In the genomic region with DNA sequence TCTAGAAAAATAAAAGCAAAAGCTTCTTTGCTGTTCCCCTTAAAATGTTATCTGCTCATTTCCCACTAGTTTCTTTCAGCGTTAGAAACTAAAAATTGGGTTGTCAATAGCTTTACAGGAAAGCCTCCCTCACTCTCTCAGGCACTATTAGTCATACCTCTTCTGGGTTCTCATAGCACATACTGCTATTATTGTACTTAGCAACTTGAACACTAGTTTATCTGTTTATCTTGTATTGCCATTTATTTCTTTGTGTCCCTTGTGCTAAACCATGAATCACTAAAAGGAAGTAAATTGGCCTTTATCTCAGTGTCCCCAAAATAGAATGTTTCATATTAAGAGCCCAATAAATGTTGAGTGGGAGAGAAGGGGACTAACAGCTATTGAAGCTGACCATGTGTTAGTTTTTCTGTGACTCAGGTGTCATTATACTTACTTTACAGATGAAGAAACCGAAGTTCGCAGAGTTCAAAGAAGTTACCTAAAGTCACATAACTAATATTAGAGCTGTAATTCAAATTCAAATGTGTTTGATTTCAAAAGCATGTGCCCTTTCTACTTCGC, we compare ENCODE assay signal across 20 cellular contexts.
A peak's percentile ranks its signal among the peaks of the same experiment; 100 is the strongest.
DNase-seq lines count a peak whose midpoint lies in the region; ATAC-seq and TF ChIP-seq lines count a peak whose summit lies in the region.
"Had no signal": no experiment of that assay in that cellular context is flagged by ENCODE, and none has a peak within 500 bp of the region (broad histone marks: within the 10 kb centered on the region; RNA-seq: fewer than 3 reads in every experiment).

No MANE protein-coding gene starts in this region.

- BruUV-seq in Calu3 (replicated peaks; lab: Mats Ljungman, UMichigan): no TSS peak

- intact Hi-C loops in Calu3 (cut with micrococcal nuclease; ENCODE audit: unreplicated experiment): no loop called here

- H3K36me3 Mint-ChIP-seq in Calu3 (ENCODE audit: insufficient read depth, unreplicated experiment): no peaks in the 10 kb centered on the region
- H3K36me3 Mint-ChIP-seq in T-helper 2 cell treated with Interferon-gamma antibody and Interleukin-4, amounts not matched to agents 5 μg/mL and 100 μg/mL, for 36 hours (ENCODE audit: low read depth): peaks cover 12% of the 10 kb centered on the region
- H3K36me3 Mint-ChIP-seq in osteocyte (ENCODE audit: unreplicated experiment): peaks cover 14% of the 10 kb centered on the region

- peaks cover 0 to 3% of the 10 kb centered on the region in 2 donors for H3K9me3 ChIP-seq in lung (ENCODE audit: control insufficient read depth in 2 of 2, insufficient read depth in 1 of 2, low read length in 1 of 2)
- H3K9me3 ChIP-seq: MG63 had no signal

- H3K9me3 Mint-ChIP-seq in Calu3 (ENCODE audit: low read depth, unreplicated experiment): no peaks in the 10 kb centered on the region
- H3K9me3 Mint-ChIP-seq in T-helper 2 cell treated with Interferon-gamma antibody and Interleukin-4, amounts not matched to agents 5 μg/mL and 100 μg/mL, for 36 hours: peaks cover 7% of the 10 kb centered on the region
- H3K9me3 Mint-ChIP-seq in osteocyte (ENCODE audit: unreplicated experiment): peaks cover 16% of the 10 kb centered on the region
- H3K9me3 Mint-ChIP-seq: GM23338 had no signal

- H3K4me1 ChIP-seq in lung (ENCODE audit: control insufficient read depth in 2 of 2, insufficient read depth in 2 of 2, low read length in 2 of 2): no peaks in the 10 kb centered on the region

- TF ChIP-seq CTCF in Calu3 (IDR thresholded peaks at IDR 0.05; ENCODE audit: unreplicated experiment) (no peak), choroid plexus epithelial cell (conservative IDR thresholded peaks at IDR 0.05; ENCODE audit: low read depth, low read length) (no peak), lung (IDR thresholded peaks at IDR 0.05; ENCODE audit: control extremely low read depth, extremely low read depth) (no peak), osteocyte (IDR thresholded peaks at IDR 0.05) (no peak)

- in situ Hi-C loops in SK-MEL-5 (cut with HindIII; ENCODE audit: low pct_unique_long_range_greater_than_20kb, low sequenced_read_pairs): no loop called here

- CTCF ChIA-PET in Calu3 (lab: Charles Lee): no interaction called here

- peak; percentile 72 for ATAC-seq in lung (ENCODE audit: insufficient read depth, low FRiP score)
- ATAC-seq: GM23338 had no signal

- H3K27ac Mint-ChIP-seq in Calu3 (ENCODE audit: unreplicated experiment) (peak overlapping the region; percentile 16), osteocyte (ENCODE audit: unreplicated experiment) (no peak overlapping the region)
- no peak overlapping the region for H3K27ac Mint-ChIP-seq in T-helper 2 cell treated with Interferon-gamma antibody and Interleukin-4, amounts not matched to agents 5 μg/mL and 100 μg/mL, for 36 hours
- H3K27ac Mint-ChIP-seq: CD4-positive, CD25-positive, alpha-beta regulatory T cell; GM23338 had no signal

- WGBS in lung, 2 donors: 79 to 89% methylated on average over 4 of the region's 4 CpGs

- H3K4me3 ChIP-seq in choroid plexus epithelial cell (ENCODE audit: low read depth, low read length) (no peak overlapping the region), lung (no peak overlapping the region)
- H3K4me3 ChIP-seq: GM23338, MG63 had no signal

- DNase-seq in Calu3 (no peak), SK-MEL-5 (ENCODE audit: low read depth, low spot score) (peak; percentile 76), choroid plexus epithelial cell (ENCODE audit: low read depth) (peak; percentile 4), lung (ENCODE audit: low spot score) (no peak), kidney tubule cell (ENCODE audit: low spot score) (no peak), osteocyte (ENCODE audit: extremely low spot score, unreplicated experiment) (no peak)
- DNase-seq in T-helper 2 cell treated with Interferon-gamma antibody and Interleukin-4, amounts not matched to agents 5 μg/mL and 100 μg/mL, for 36 hours (ENCODE audit: low spot score): no peak
- DNase-seq: CD4-positive, CD25-positive, alpha-beta regulatory T cell; DMS79 treated with DMSO at 0.1 percent for 48 hours; GDM1; KBM-7; MG63; NCI-H1092 treated with DMSO at 0.1 percent for 48 hours; NCI-H1694; NCI-H2107; NCI-H226; NCI-H526 treated with DMSO at 0.1 percent for 48 hours; NK-92 treated with Interleukin-12 subunit alpha and Interleukin-12 subunit beta, amount 100 ng/mL, for 24 hours; OCI-M1 had no signal

- H3K27me3 Mint-ChIP-seq in Calu3 (ENCODE audit: unreplicated experiment) (no peaks in the 10 kb centered on the region), osteocyte (ENCODE audit: unreplicated experiment) (no peaks in the 10 kb centered on the region)
- H3K27me3 Mint-ChIP-seq in T-helper 2 cell treated with Interferon-gamma antibody and Interleukin-4, amounts not matched to agents 5 μg/mL and 100 μg/mL, for 36 hours (ENCODE audit: low read depth): no peaks in the 10 kb centered on the region
- H3K27me3 Mint-ChIP-seq: CD4-positive, CD25-positive, alpha-beta regulatory T cell had no signal

- H3K27me3 ChIP-seq in lung (ENCODE audit: control insufficient read depth, insufficient read depth): no peaks in the 10 kb centered on the region
- H3K27me3 ChIP-seq: MG63 had no signal

- H3K27ac ChIP-seq in lung (ENCODE audit: low read depth in 1 of 2, low read length in 1 of 2): no peak overlapping the region

- no peaks in the 10 kb centered on the region for H3K36me3 ChIP-seq in lung (ENCODE audit: control insufficient read depth in 2 of 2, insufficient read depth in 2 of 2, low read length in 2 of 2)
- H3K36me3 ChIP-seq: MG63 had no signal

- H3K4me3 Mint-ChIP-seq in Calu3 (ENCODE audit: low read depth, unreplicated experiment): no peak overlapping the region
- no peak overlapping the region for H3K4me3 Mint-ChIP-seq in T-helper 2 cell treated with Interferon-gamma antibody and Interleukin-4, amounts not matched to agents 5 μg/mL and 100 μg/mL, for 36 hours
- no peak overlapping the region for H3K4me3 Mint-ChIP-seq in osteocyte (ENCODE audit: unreplicated experiment)
- H3K4me3 Mint-ChIP-seq: GM23338 had no signal

- H3K4me1 Mint-ChIP-seq in Calu3 (ENCODE audit: low read depth, unreplicated experiment) (peaks cover 19% of the 10 kb centered on the region), osteocyte (ENCODE audit: unreplicated experiment) (no peaks in the 10 kb centered on the region)
- H3K4me1 Mint-ChIP-seq in T-helper 2 cell treated with Interferon-gamma antibody and Interleukin-4, amounts not matched to agents 5 μg/mL and 100 μg/mL, for 36 hours (ENCODE audit: low read depth): no peaks in the 10 kb centered on the region
- H3K4me1 Mint-ChIP-seq: CD4-positive, CD25-positive, alpha-beta regulatory T cell; GM23338 had no signal

Comparison
In these comparisons a context has a peak if more than half of its experiments do, and no peak if none do; other contexts are left out.
1. DNase-seq: peak in SK-MEL-5 (single experiment) and choroid plexus epithelial cell (single experiment); none in Calu3 (single experiment), lung (single experiment), kidney tubule cell (single experiment), T-helper 2 cell treated with Interferon-gamma antibody and Interleukin-4, amounts not matched to agents 5 μg/mL and 100 μg/mL, for 36 hours (single experiment) and osteocyte (single experiment).